In genomic region chr3:162398554-162398953, GRCh38 we compare ENCODE assay signal across 22 cellular contexts.
DNase-seq lines count a peak whose midpoint lies in the region; ATAC-seq and TF ChIP-seq lines count a peak whose summit lies in the region.
"Had no signal": no experiment of that assay in that cellular context is flagged by ENCODE, and none has a peak within 500 bp of the region (broad histone marks: within the 10 kb centered on the region; RNA-seq: fewer than 3 reads in every experiment).

No MANE protein-coding gene starts in this region.

- intact Hi-C loops in Right ventricle myocardium superior (cut with DNase I): no loop called here
- intact Hi-C loops in cardiac septum (cut with DNase I): no loop called here
- intact Hi-C loops in left ventricle myocardium inferior (cut with micrococcal nuclease): no loop called here

- H3K79me2 ChIP-seq in neural progenitor cell (ENCODE audit: low read depth): no peaks in the 10 kb centered on the region

- H2AFZ ChIP-seq in neural progenitor cell (replicated peaks): no peak overlapping the region

- DNase-seq in Right ventricle myocardium superior (peak; percentile 46), cardiac septum (ENCODE audit: low spot score) (no peak), left ventricle myocardium inferior (peak; percentile 19), neural progenitor cell (ENCODE audit: low spot score) (no peak), GM10266 (ENCODE audit: extremely low spot score) (no peak), Kasumi-1 (lab: John Stamatoyannopoulos, UW) (no peak)
- DNase-seq: 8988T; Calu3; CD8-positive, alpha-beta T cell; DMS 273 treated with DMSO at 0.1 percent for 48 hours; DMS53; GDM1; GOT3; H7; HFFc6 had no signal

- no peak overlapping the region for H3K4me3 Mint-ChIP-seq in neural progenitor cell
- H3K4me3 Mint-ChIP-seq: B cell; CD8-positive, alpha-beta T cell; HFFc6; IgD-negative memory B cell had no signal

- H3K27ac ChIP-seq in left ventricle myocardium inferior (replicated peaks) (peak overlapping the region; percentile 20), neural progenitor cell (no peak overlapping the region)
- H3K27ac ChIP-seq: BLaER1 treated with 17β-estradiol and CSF1 and Interleukin-3, amounts not matched to agents 10 nM and 100 nM had no signal

- no peak overlapping the region for H3K4me3 ChIP-seq in left ventricle myocardium inferior
- no peak overlapping the region for H3K4me3 ChIP-seq in neural progenitor cell
- H3K4me3 ChIP-seq: BLaER1 treated with 17β-estradiol and CSF1 and Interleukin-3, amounts not matched to agents 10 nM and 100 nM had no signal

- no peaks in the 10 kb centered on the region for H3K4me1 Mint-ChIP-seq in neural progenitor cell
- H3K4me1 Mint-ChIP-seq: B cell, IgD-negative memory B cell had no signal

- no peak for TF ChIP-seq CTCF in left ventricle myocardium inferior (IDR thresholded peaks at IDR 0.05; ENCODE audit: borderline replicate concordance)
- TF ChIP-seq CTCF in neural progenitor cell (IDR thresholded peaks at IDR 0.05): no peak
- no peak for TF ChIP-seq CTCF in GM10266 (IDR thresholded peaks at IDR 0.05; ENCODE audit: control insufficient read depth, insufficient read depth, low read depth, missing control alignments)

- H3K36me3 ChIP-seq in left ventricle myocardium inferior (no peaks in the 10 kb centered on the region), neural progenitor cell (no peaks in the 10 kb centered on the region)
- H3K36me3 ChIP-seq: BLaER1 treated with 17β-estradiol and CSF1 and Interleukin-3, amounts not matched to agents 10 nM and 100 nM had no signal

- H3K9me3 ChIP-seq in left ventricle myocardium inferior (replicated peaks) (peaks cover 15% of the 10 kb centered on the region), neural progenitor cell (ENCODE audit: low read depth) (no peaks in the 10 kb centered on the region)
- H3K9me3 ChIP-seq: BLaER1 treated with 17β-estradiol and CSF1 and Interleukin-3, amounts not matched to agents 10 nM and 100 nM had no signal

- H3K9me3 Mint-ChIP-seq in neural progenitor cell: peaks cover 5% of the 10 kb centered on the region

- no peaks in the 10 kb centered on the region for H3K27me3 ChIP-seq in left ventricle myocardium inferior (ENCODE audit: low read depth)
- no peaks in the 10 kb centered on the region for H3K27me3 ChIP-seq in neural progenitor cell
- H3K27me3 ChIP-seq: BLaER1 treated with 17β-estradiol and CSF1 and Interleukin-3, amounts not matched to agents 10 nM and 100 nM had no signal

- no peak overlapping the region for H3K4me2 ChIP-seq in neural progenitor cell
- H3K4me2 ChIP-seq: BLaER1 treated with 17β-estradiol and CSF1 and Interleukin-3, amounts not matched to agents 10 nM and 100 nM had no signal

- H3K4me1 ChIP-seq in left ventricle myocardium inferior (peaks cover 7% of the 10 kb centered on the region), neural progenitor cell (no peaks in the 10 kb centered on the region)
- H3K4me1 ChIP-seq: BLaER1 treated with 17β-estradiol and CSF1 and Interleukin-3, amounts not matched to agents 10 nM and 100 nM had no signal

- no peaks in the 10 kb centered on the region for H3K36me3 Mint-ChIP-seq in neural progenitor cell
- H3K36me3 Mint-ChIP-seq: CD8-positive, alpha-beta T cell; IgD-negative memory B cell had no signal

- peak; percentile 92 for ATAC-seq in Right ventricle myocardium superior (ENCODE audit: poor library complexity)
- no peak for ATAC-seq in GM19328 (IDR thresholded peaks at IDR 0.05; ENCODE audit: unreplicated experiment)
- ATAC-seq in HG02623 (IDR thresholded peaks at IDR 0.05; ENCODE audit: unreplicated experiment): no peak
- ATAC-seq: CD8-positive, alpha-beta T cell; HCT116; HepG2 had no signal

- no peaks in the 10 kb centered on the region for H4K20me1 ChIP-seq in neural progenitor cell (ENCODE audit: low read depth)
- H4K20me1 ChIP-seq: BLaER1 treated with 17β-estradiol and CSF1 and Interleukin-3, amounts not matched to agents 10 nM and 100 nM had no signal

- no peaks in the 10 kb centered on the region for H3K27me3 Mint-ChIP-seq in neural progenitor cell (ENCODE audit: insufficient read depth, low read depth)
- H3K27me3 Mint-ChIP-seq: B cell, IgD-negative memory B cell had no signal

- H3F3A ChIP-seq in neural progenitor cell (ENCODE audit: low read depth): no peaks in the 10 kb centered on the region

- H3K27ac Mint-ChIP-seq in neural progenitor cell: peak overlapping the region; percentile 12
- H3K27ac Mint-ChIP-seq: B cell; CD8-positive, alpha-beta T cell; HFFc6; IgD-negative memory B cell had no signal

- no peak overlapping the region for H3K9ac ChIP-seq in neural progenitor cell
- H3K9ac ChIP-seq: BLaER1 treated with 17β-estradiol and CSF1 and Interleukin-3, amounts not matched to agents 10 nM and 100 nM had no signal

Comparison
In these comparisons a context has a peak if more than half of its experiments do, and no peak if none do; other contexts are left out.
1. DNase-seq: peak in Right ventricle myocardium superior (single experiment) and left ventricle myocardium inferior (single experiment); none in cardiac septum (single experiment), neural progenitor cell (single experiment), GM10266 (single experiment) and Kasumi-1 (0 of 2).